13 cellular contexts compared by ENCODE assay signal in the genomic region with DNA sequence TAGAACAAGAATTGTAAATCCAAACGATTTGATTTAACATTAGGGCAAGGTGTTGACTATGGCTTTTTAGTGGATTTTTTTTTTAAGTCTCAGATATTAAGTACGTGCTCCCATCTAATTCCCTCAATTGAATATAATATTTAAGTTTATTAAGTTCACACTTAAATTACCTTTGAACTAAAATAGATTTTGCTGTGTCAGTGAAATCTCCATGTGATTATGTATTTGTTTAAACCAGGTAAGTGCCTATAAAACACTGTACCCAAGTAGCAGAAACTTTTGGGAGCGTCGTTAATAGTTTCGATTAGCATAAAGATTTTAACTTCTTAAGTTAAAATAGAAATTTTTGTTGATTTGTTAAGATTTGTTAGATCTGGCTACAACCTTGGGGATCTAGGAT. TPM values are rescaled to one million over a fixed set of nuclear protein-coding genes. Genes with fewer than 3 reads are reported as not detected.
DNase-seq lines count a peak whose midpoint lies in the region; ATAC-seq and TF ChIP-seq lines count a peak whose summit lies in the region.
"Had no signal": no experiment of that assay in that cellular context is flagged by ENCODE, and none has a peak within 500 bp of the region (broad histone marks: within the 10 kb centered on the region; RNA-seq: fewer than 3 reads in every experiment).

No MANE protein-coding gene starts in this region.

- H3K4me3 ChIP-seq in fibroblast of lung (replicated peaks in 1 of 4; ENCODE audit: control extremely low read depth in 1 of 4, insufficient read depth in 1 of 4, low read depth in 3 of 4, low read length in 4 of 4) (peak overlapping the region in 3 of 4 experiments; percentile 78 to 88 (median 82)), lower leg skin (ENCODE audit: low read depth, poor library complexity, severe bottlenecking) (no peak overlapping the region)

- no peaks in the 10 kb centered on the region for H3K4me1 ChIP-seq in fibroblast of lung (ENCODE audit: control insufficient read depth, extremely low read depth, insufficient read depth, low read length)

- no peak for ATAC-seq in WTC11
- ATAC-seq in stimulated activated memory B cell treated with anti-CD40 and anti-IgM and Interleukin-4, amounts not matched to agents 10 μg/mL and 1 μg/mL and 100 μg/mL, for 72 hours, result no peak
- ATAC-seq in HG02798 (IDR thresholded peaks at IDR 0.05; ENCODE audit: poor library complexity, unreplicated experiment), result no peak
- no peak for ATAC-seq in HG02884 (IDR thresholded peaks at IDR 0.05; ENCODE audit: unreplicated experiment)

- CTCF ChIA-PET in WTC11 (lab: Charles Lee), result no interaction called here

- POLR2A ChIA-PET in WTC11 (lab: Charles Lee), result no interaction called here

- no peak for TF ChIP-seq POLR2A in lower leg skin (IDR thresholded peaks at IDR 0.05)

- H3K27me3 ChIP-seq in fibroblast of lung (ENCODE audit: control insufficient read depth, insufficient read depth, low read length), result no peaks in the 10 kb centered on the region

- peak overlapping the region; percentile 98 for H3K4me2 ChIP-seq in fibroblast of lung (ENCODE audit: extremely low read depth, insufficient read depth, low read length)

- peaks cover 6% of the 10 kb centered on the region for H3K79me2 ChIP-seq in fibroblast of lung (ENCODE audit: control insufficient read depth, insufficient read depth, low read length)

- H3K9ac ChIP-seq in fibroblast of lung (ENCODE audit: insufficient read depth, low read length), result no peak overlapping the region

- TF ChIP-seq CTCF in WTC11 (IDR thresholded peaks at IDR 0.05) (no peak), fibroblast of lung (conservative IDR thresholded peaks at IDR 0.05 in 1 of 2, IDR thresholded peaks at IDR 0.05 in 1 of 2; ENCODE audit: low read depth in 1 of 2, low read length in 2 of 2) (no peak), lower leg skin (IDR thresholded peaks at IDR 0.05) (no peak)

- no peak overlapping the region for H3K27ac ChIP-seq in fibroblast of lung (ENCODE audit: insufficient read depth, low read length)

- DNase-seq in T-helper 1 cell, result no peak
- no peak for DNase-seq in WTC11 (ENCODE audit: low spot score)
- DNase-seq in fibroblast of lung (ENCODE audit: low read depth in 2 of 2), result no peak
- no peak for DNase-seq in lower leg skin (ENCODE audit: low spot score in 2 of 2)
- DNase-seq: activated CD4-positive, alpha-beta T cell treated with anti-CD3 and anti-CD28 coated beads for 1 hour; left cardiac atrium; NCI-H1048 had no signal

- no peaks in the 10 kb centered on the region for H4K20me1 ChIP-seq in fibroblast of lung (ENCODE audit: control insufficient read depth, extremely low read depth, insufficient read depth, low read length)

- H3K4me3 Mint-ChIP-seq in T-helper 1 cell treated with Interleukin-12 subunit alpha and Interleukin-12 subunit beta and Interleukin-4 antibody, amounts not matched to agents 30 μg/mL and 1 μg/mL, for 36 hours, result peak overlapping the region; percentile 97
- peak overlapping the region; percentile 99 for H3K4me3 Mint-ChIP-seq in WTC11
- H3K4me3 Mint-ChIP-seq in stimulated activated memory B cell treated with anti-CD40 and anti-IgM and Interleukin-4, amounts not matched to agents 10 μg/mL and 1 μg/mL and 100 μg/mL, for 72 hours, result no peak overlapping the region

- no peaks in the 10 kb centered on the region for H3K9me3 Mint-ChIP-seq in T-helper 1 cell treated with Interleukin-12 subunit alpha and Interleukin-12 subunit beta and Interleukin-4 antibody, amounts not matched to agents 30 μg/mL and 1 μg/mL, for 36 hours
- H3K9me3 Mint-ChIP-seq in WTC11, result no peaks in the 10 kb centered on the region
- H3K9me3 Mint-ChIP-seq in stimulated activated memory B cell treated with anti-CD40 and anti-IgM and Interleukin-4, amounts not matched to agents 10 μg/mL and 1 μg/mL and 100 μg/mL, for 72 hours, result no peaks in the 10 kb centered on the region

- WGBS in lower leg skin, 2 donors, result 72 to 79% methylated on average over 5 of the region's 5 CpGs

- H3K36me3 ChIP-seq in fibroblast of lung (ENCODE audit: control insufficient read depth, insufficient read depth, low read length), result no peaks in the 10 kb centered on the region

- peaks cover 34% of the 10 kb centered on the region for H3K4me1 Mint-ChIP-seq in T-helper 1 cell treated with Interleukin-12 subunit alpha and Interleukin-12 subunit beta and Interleukin-4 antibody, amounts not matched to agents 30 μg/mL and 1 μg/mL, for 36 hours (ENCODE audit: low read depth)
- H3K4me1 Mint-ChIP-seq in WTC11, result peaks cover 17% of the 10 kb centered on the region
- H3K4me1 Mint-ChIP-seq in stimulated activated memory B cell treated with anti-CD40 and anti-IgM and Interleukin-4, amounts not matched to agents 10 μg/mL and 1 μg/mL and 100 μg/mL, for 72 hours, result peaks cover 31% of the 10 kb centered on the region

- H3K36me3 Mint-ChIP-seq in T-helper 1 cell treated with Interleukin-12 subunit alpha and Interleukin-12 subunit beta and Interleukin-4 antibody, amounts not matched to agents 30 μg/mL and 1 μg/mL, for 36 hours (ENCODE audit: low read depth), result peaks cover 28% of the 10 kb centered on the region
- peaks cover 11% of the 10 kb centered on the region for H3K36me3 Mint-ChIP-seq in WTC11
- peaks cover 24% of the 10 kb centered on the region for H3K36me3 Mint-ChIP-seq in stimulated activated memory B cell treated with anti-CD40 and anti-IgM and Interleukin-4, amounts not matched to agents 10 μg/mL and 1 μg/mL and 100 μg/mL, for 72 hours

- no peaks in the 10 kb centered on the region for H3K9me3 ChIP-seq in fibroblast of lung (ENCODE audit: control insufficient read depth, insufficient read depth, low read depth, low read length)

- no peak overlapping the region for H3K27ac Mint-ChIP-seq in T-helper 1 cell treated with Interleukin-12 subunit alpha and Interleukin-12 subunit beta and Interleukin-4 antibody, amounts not matched to agents 30 μg/mL and 1 μg/mL, for 36 hours
- no peak overlapping the region for H3K27ac Mint-ChIP-seq in WTC11
- peak overlapping the region; percentile 97 for H3K27ac Mint-ChIP-seq in stimulated activated memory B cell treated with anti-CD40 and anti-IgM and Interleukin-4, amounts not matched to agents 10 μg/mL and 1 μg/mL and 100 μg/mL, for 72 hours

- peaks cover under 1% of the 10 kb centered on the region for H3K27me3 Mint-ChIP-seq in T-helper 1 cell treated with Interleukin-12 subunit alpha and Interleukin-12 subunit beta and Interleukin-4 antibody, amounts not matched to agents 30 μg/mL and 1 μg/mL, for 36 hours (ENCODE audit: low read depth)
- 0 out of 2 replicates have a peak, but pooled peaks cover 4% of the 10 kb centered on the region for H3K27me3 Mint-ChIP-seq in WTC11 (ENCODE audit: low read depth)
- no peaks in the 10 kb centered on the region for H3K27me3 Mint-ChIP-seq in stimulated activated memory B cell treated with anti-CD40 and anti-IgM and Interleukin-4, amounts not matched to agents 10 μg/mL and 1 μg/mL and 100 μg/mL, for 72 hours

- intact Hi-C loops in lower leg skin (cut with DNase I; ENCODE audit: low total_unique reads), result no loop called here

- no peak overlapping the region for H2AFZ ChIP-seq in fibroblast of lung (ENCODE audit: low read length)

TF ChIP-seq in WTC11, 78 proteins besides CTCF, POLR2A, EP300 and RAD21 (continues in another document):
- no peak for TF ChIP-seq EMX1 (CRISPR knock-in tag; IDR thresholded peaks at IDR 0.05)
- TF ChIP-seq ZNF138 (CRISPR knock-in tag; conservative IDR thresholded peaks at IDR 0.05), result no peak
- TF ChIP-seq SMAD3 (CRISPR knock-in tag; IDR thresholded peaks at IDR 0.05; ENCODE audit: borderline replicate concordance), result no peak
- no peak for TF ChIP-seq ZNF121 (CRISPR knock-in tag; IDR thresholded peaks at IDR 0.05)

RNA-seq across cellular contexts. Expression of gene CLN5, which starts 1.6 kb away (rescaled TPM):
- total RNA-seq in WTC11 (2021) (9.2 to 11.9 TPM (median 9.3 TPM) in 3 replicates), fibroblast of lung (37.8 and 38.0 TPM in 2 replicates), lower leg skin (10 to 100 TPM; 14.0 to 22.1 (median 19.3) TPM)
- polyA plus RNA-seq in fibroblast of lung, result 25.3 and 30.0 TPM in 2 replicates
- 20.2 and 20.8 TPM in 2 replicates for polyA plus RNA-seq in fibroblast of lung (2012)
- 2.1 and 5.3 TPM in 2 replicates for polyA minus RNA-seq in fibroblast of lung (ENCODE audit: low replicate concordance)

RNA-seq across cellular contexts. Expression of gene FBXL3, which starts 33.5 kb away (rescaled TPM):
- total RNA-seq in WTC11 (2021) (9.9 to 10.4 TPM (median 9.9 TPM) in 3 replicates), fibroblast of lung (56.0 and 61.8 TPM in 2 replicates), lower leg skin (100 to 1,000 TPM in 3 of 4 donors, 10 to 100 TPM in 1; 82.1 to 114 (median 110) TPM)
- polyA plus RNA-seq in fibroblast of lung, result 33.0 and 48.5 TPM in 2 replicates
- 25.7 and 34.9 TPM in 2 replicates for polyA plus RNA-seq in fibroblast of lung (2012)
- 12.2 and 15.1 TPM in 2 replicates for polyA minus RNA-seq in fibroblast of lung (ENCODE audit: low replicate concordance)

RNA-seq across cellular contexts. Expression of gene ACOD1, which starts 45.2 kb away (rescaled TPM):
- total RNA-seq in WTC11 (2021) (not detected in 3 replicates), fibroblast of lung (not detected in 2 replicates), lower leg skin (not detected)
- not detected in 2 replicates for polyA plus RNA-seq in fibroblast of lung
- not detected in 2 replicates for polyA plus RNA-seq in fibroblast of lung (2012)
- not detected in 2 replicates for polyA minus RNA-seq in fibroblast of lung (ENCODE audit: low replicate concordance)
- total RNA-seq: A172, left cardiac atrium, subcutaneous adipose tissue had no signal
